8 cellular contexts compared by ENCODE assay signal in genomic region chr4:151324449-151325319, GRCh38. TPM values are rescaled to one million over a fixed set of nuclear protein-coding genes. Genes with fewer than 3 reads are reported as not detected.
DNase-seq lines count a peak whose midpoint lies in the region; ATAC-seq and TF ChIP-seq lines count a peak whose summit lies in the region.
"Had no signal": no experiment of that assay in that cellular context is flagged by ENCODE, and none has a peak within 500 bp of the region (broad histone marks: within the 10 kb centered on the region; RNA-seq: fewer than 3 reads in every experiment).

No MANE protein-coding gene starts in this region.

- DNase-seq in GM20000 (ENCODE audit: low spot score) = peak; percentile 25
- DNase-seq in NCI-H526 (lab: John Stamatoyannopoulos, UW) = peak; percentile 59 to 77
- DNase-seq in chondrocyte (ENCODE audit: low spot score) = no peak
- peak; percentile 96 for DNase-seq in islet precursor cell
- DNase-seq in DMS79 treated with DMSO at 0.1 percent for 48 hours (lab: John Stamatoyannopoulos, UW) = no peak

- H3K4me3 ChIP-seq in skin epidermis = peak overlapping the region; percentile 43 to 83 (median 66)

- H3K36me3 Mint-ChIP-seq in chondrocyte (ENCODE audit: low read depth) = no peaks in the 10 kb centered on the region

- TF ChIP-seq CTCF in GM20000 (IDR thresholded peaks at IDR 0.05; ENCODE audit: extremely low read depth, missing control alignments) = no peak
- peak; percentile 11 for TF ChIP-seq CTCF in chondrocyte (IDR thresholded peaks at IDR 0.05)

- H3K9me3 Mint-ChIP-seq in chondrocyte (ENCODE audit: low read depth) = no peaks in the 10 kb centered on the region

- H3K4me3 Mint-ChIP-seq in chondrocyte (ENCODE audit: unreplicated experiment) = peak overlapping the region; percentile 71

- peak overlapping the region; percentile 25 to 93 (median 84) for H3K27ac ChIP-seq in skin epidermis

- H3K27me3 Mint-ChIP-seq in chondrocyte (ENCODE audit: low read depth) = no peaks in the 10 kb centered on the region

- no peak for ATAC-seq in GM21737 (IDR thresholded peaks at IDR 0.05; ENCODE audit: unreplicated experiment)

- H3K4me1 Mint-ChIP-seq in chondrocyte (ENCODE audit: low read depth) = peaks cover 49% of the 10 kb centered on the region

- H3K27ac Mint-ChIP-seq in chondrocyte (ENCODE audit: unreplicated experiment) = peak overlapping the region; percentile 92

RNA-seq across cellular contexts. Expression of gene SH3D19, which starts 0.7 kb away (rescaled TPM):
- 31.2 to 57.5 TPM (median 32.0 TPM) in 3 replicates for total RNA-seq in chondrocyte
- total RNA-seq: T-helper 2 cell treated with Interferon-gamma antibody and Interleukin-4, amounts not matched to agents 100 ng/mL and 5 ng/mL, for 36 hours had no signal

RNA-seq across cellular contexts. Expression of gene PRSS48, which starts 47.7 kb away (rescaled TPM):
- not detected in 3 replicates for total RNA-seq in chondrocyte
- total RNA-seq: T-helper 2 cell treated with Interferon-gamma antibody and Interleukin-4, amounts not matched to agents 100 ng/mL and 5 ng/mL, for 36 hours had no signal

Comparison
In these comparisons a context has a peak if more than half of its experiments do, and no peak if none do; other contexts are left out.
1. DNase-seq: peak in GM20000 (single experiment), NCI-H526 (2 of 2) and islet precursor cell (single experiment); none in chondrocyte (single experiment) and DMS79 treated with DMSO at 0.1 percent for 48 hours (single experiment).